8 cellular contexts compared by ENCODE assay signal in the genomic region with DNA sequence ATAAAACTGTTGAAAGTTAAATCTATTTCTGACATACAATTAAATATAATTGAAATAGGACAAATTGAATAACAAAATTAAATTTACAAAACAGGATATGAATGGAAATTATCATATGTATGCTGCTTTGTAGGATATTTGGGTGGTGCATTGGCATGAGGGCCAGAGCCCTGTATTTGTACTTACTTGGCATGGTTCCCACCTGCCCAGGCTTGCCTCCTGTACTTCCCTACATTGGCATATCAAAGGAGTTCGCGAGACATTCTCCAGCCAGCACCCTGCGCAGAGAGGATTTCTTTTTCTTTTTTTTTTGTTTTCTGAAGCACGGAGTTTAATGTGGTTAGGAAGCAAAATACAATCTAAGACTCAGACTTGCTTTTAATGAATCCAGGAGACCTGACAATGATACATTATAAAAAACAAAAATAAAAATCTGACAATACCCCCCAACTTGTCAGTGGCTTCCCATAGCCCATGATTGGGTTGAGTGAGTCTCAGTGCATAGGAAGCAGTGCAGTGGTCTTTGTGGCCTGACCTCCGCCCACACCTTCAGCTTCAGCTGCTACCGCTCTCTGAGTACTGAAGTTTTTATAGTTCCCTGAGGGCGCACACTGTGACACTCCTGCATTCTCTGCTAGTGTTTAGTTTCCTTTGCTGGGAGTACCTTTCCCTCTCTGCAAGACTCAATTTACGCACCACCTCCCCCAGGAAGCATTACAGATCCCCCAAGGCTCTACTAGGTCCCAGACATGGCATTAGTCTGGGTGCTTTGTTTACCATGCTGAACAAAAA.
DNase-seq lines count a peak whose midpoint lies in the region; ATAC-seq and TF ChIP-seq lines count a peak whose summit lies in the region.

No MANE protein-coding gene starts in this region.

- CTCF ChIA-PET in PC-9 (lab: Charles Lee): no interaction called here

- no TSS peak for BruUV-seq in PC-9 (replicated peaks; lab: Mats Ljungman, UMichigan)

- 0 out of 2 replicates have a peak, but pooled peaks cover 4% of the 10 kb centered on the region for H3K9me3 ChIP-seq in PC-9 (ENCODE audit: insufficient read depth, low read depth)

- no peaks in the 10 kb centered on the region for H4K20me1 ChIP-seq in PC-9 (ENCODE audit: insufficient read depth)

- H3F3A ChIP-seq in PC-9 (ENCODE audit: insufficient read depth, low read depth): no peaks in the 10 kb centered on the region

- H3K27ac ChIP-seq in caudate nucleus (ENCODE audit: low read depth, low read length) (no peak overlapping the region), PC-9 (no peak overlapping the region)

- H3K4me3 ChIP-seq in PC-9: no peak overlapping the region

- intact Hi-C loops in PC-9 (cut with micrococcal nuclease; ENCODE audit: unreplicated experiment): no loop called here

- H3K4me2 ChIP-seq in PC-9: no peak overlapping the region

- no peak overlapping the region for H2AFZ ChIP-seq in PC-9

- ATAC-seq in GM18517 (IDR thresholded peaks at IDR 0.05; ENCODE audit: unreplicated experiment) (peak; percentile 44), GM21786 (IDR thresholded peaks at IDR 0.05; ENCODE audit: unreplicated experiment) (peak; percentile 52)

- H3K27me3 ChIP-seq in PC-9 (ENCODE audit: insufficient read depth, low read depth): no peaks in the 10 kb centered on the region

- DNase-seq in M059J (ENCODE audit: low read depth) (peak; percentile 88), myocyte (ENCODE audit: low read depth) (peak; percentile 75), NCI-H510A treated with DMSO at 0.1 percent for 48 hours (lab: John Stamatoyannopoulos, UW) (no peak), caudate nucleus (lab: John Stamatoyannopoulos, UW) (no peak), NCI-H1092 treated with DMSO at 0.1 percent for 48 hours (lab: John Stamatoyannopoulos, UW) (no peak), PC-9 (no peak)

- H3K36me3 ChIP-seq in PC-9 (ENCODE audit: low read depth): no peaks in the 10 kb centered on the region

- TF ChIP-seq CTCF in PC-9 (conservative IDR thresholded peaks at IDR 0.05): no peak

- H3K9me2 ChIP-seq in PC-9 (ENCODE audit: insufficient read depth): no peaks in the 10 kb centered on the region

- no peaks in the 10 kb centered on the region for H3K79me2 ChIP-seq in PC-9 (ENCODE audit: low read depth)

- H3K4me1 ChIP-seq in PC-9 (replicated peaks; ENCODE audit: insufficient read depth): 0 out of 2 replicates have a peak, but pooled peaks cover 3% of the 10 kb centered on the region

- POLR2A ChIA-PET in PC-9 (lab: Charles Lee; ENCODE audit: unreplicated experiment): no interaction called here

Comparison
In these comparisons a context has a peak if more than half of its experiments do, and no peak if none do; other contexts are left out.
1. DNase-seq: peak in M059J (single experiment) and myocyte (single experiment); none in NCI-H510A treated with DMSO at 0.1 percent for 48 hours (single experiment), caudate nucleus (0 of 61), NCI-H1092 treated with DMSO at 0.1 percent for 48 hours (single experiment) and PC-9 (0 of 2).